9 cellular contexts compared by ENCODE assay signal in the genomic region with DNA sequence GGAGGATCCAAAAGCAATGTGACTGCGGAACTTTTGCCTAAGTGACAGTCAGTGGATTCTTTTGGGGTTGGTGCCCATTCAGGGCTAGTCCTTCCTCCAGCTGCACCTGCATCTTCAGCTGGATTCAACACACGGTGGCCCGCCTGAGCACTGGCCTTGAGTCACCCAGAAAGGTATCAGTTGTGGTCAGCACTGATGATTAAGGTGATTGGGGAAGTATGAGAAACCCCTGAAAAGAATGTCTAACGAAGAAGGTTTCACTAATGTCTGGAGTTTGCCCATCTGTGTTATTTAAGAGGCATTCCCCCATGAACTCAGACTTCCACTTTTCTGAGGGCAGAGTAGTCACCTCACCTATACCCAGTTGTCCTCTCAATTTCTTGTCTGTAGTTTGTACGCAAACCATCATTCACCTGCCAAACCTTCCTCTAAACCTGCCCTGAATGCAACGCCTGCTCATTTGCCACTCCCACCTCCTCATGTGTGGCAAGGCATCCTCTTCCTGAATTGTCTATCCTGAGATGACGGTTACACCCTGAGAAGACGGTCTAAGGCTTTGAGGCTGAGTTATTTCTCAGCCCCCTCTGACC.
DNase-seq lines count a peak whose midpoint lies in the region; ATAC-seq and TF ChIP-seq lines count a peak whose summit lies in the region.
"Had no signal": no experiment of that assay in that cellular context is flagged by ENCODE, and none has a peak within 500 bp of the region (broad histone marks: within the 10 kb centered on the region; RNA-seq: fewer than 3 reads in every experiment).

No MANE protein-coding gene starts in this region.

- no peak overlapping the region for H3K4me3 ChIP-seq in GM12864 (ENCODE audit: low read depth, low read length)

- H3K4me1 Mint-ChIP-seq in activated naive CD8-positive, alpha-beta T cell treated with anti-CD3 and anti-CD28 coated beads, Interleukin-2, amount 50 U/mL, for 24 hours = peaks cover 99% of the 10 kb centered on the region

- H3K4me3 Mint-ChIP-seq in activated naive CD8-positive, alpha-beta T cell treated with anti-CD3 and anti-CD28 coated beads, Interleukin-2, amount 50 U/mL, for 24 hours = peak overlapping the region; percentile 55

- peak overlapping the region; percentile 88 for H3K27ac Mint-ChIP-seq in activated naive CD8-positive, alpha-beta T cell treated with anti-CD3 and anti-CD28 coated beads, Interleukin-2, amount 50 U/mL, for 24 hours

- H3K27ac ChIP-seq in RWPE1 = no peak overlapping the region

- TF ChIP-seq CTCF in GM12864 (IDR thresholded peaks at IDR 0.05; ENCODE audit: low read depth, low read length, missing control alignments) = no peak
- no peak for TF ChIP-seq CTCF in RWPE1 (conservative IDR thresholded peaks at IDR 0.05; ENCODE audit: low read depth)

- H3K27me3 Mint-ChIP-seq in activated naive CD8-positive, alpha-beta T cell treated with anti-CD3 and anti-CD28 coated beads, Interleukin-2, amount 50 U/mL, for 24 hours = peaks cover 1% of the 10 kb centered on the region

- peak; percentile 60 for DNase-seq in GM12864 (ENCODE audit: low read depth)
- peak; percentile 60 for DNase-seq in activated naive CD8-positive, alpha-beta T cell treated with anti-CD3 and anti-CD28 coated beads, Interleukin-2, amount 50 U/mL, for 24 hours
- no peak for DNase-seq in NCI-H1930 (lab: John Stamatoyannopoulos, UW)
- no peak for DNase-seq in superior temporal gyrus (ENCODE audit: extremely low spot score)
- DNase-seq in NCI-H2227 (lab: John Stamatoyannopoulos, UW; ENCODE audit: unreplicated experiment) = no peak
- no peak for DNase-seq in RWPE1 (ENCODE audit: low spot score)
- DNase-seq: PC-3 had no signal

- peaks cover 6% of the 10 kb centered on the region for H3K36me3 Mint-ChIP-seq in activated naive CD8-positive, alpha-beta T cell treated with anti-CD3 and anti-CD28 coated beads, Interleukin-2, amount 50 U/mL, for 24 hours (ENCODE audit: low read depth)

- peak; percentile 34 for ATAC-seq in GM21390 (IDR thresholded peaks at IDR 0.05; ENCODE audit: unreplicated experiment)
- peak; percentile 25 for ATAC-seq in HG03558 (IDR thresholded peaks at IDR 0.05; ENCODE audit: extremely low read depth, unreplicated experiment)
- ATAC-seq in activated naive CD8-positive, alpha-beta T cell treated with anti-CD3 and anti-CD28 coated beads, Interleukin-2, amount 50 U/mL, for 24 hours = peak; percentile 18
- ATAC-seq: PC-3 had no signal

- POLR2A ChIA-PET in RWPE1 (lab: Yijun Ruan, JAX; ENCODE audit: low non-redundant PET) = no interaction called here

- CTCF ChIA-PET in RWPE1 (lab: Yijun Ruan, JAX) = no interaction called here

- no peaks in the 10 kb centered on the region for H3K9me3 Mint-ChIP-seq in activated naive CD8-positive, alpha-beta T cell treated with anti-CD3 and anti-CD28 coated beads, Interleukin-2, amount 50 U/mL, for 24 hours

Comparison
In these comparisons a context has a peak if more than half of its experiments do, and no peak if none do; other contexts are left out.
1. DNase-seq: peak in GM12864 (single experiment) and activated naive CD8-positive, alpha-beta T cell treated with anti-CD3 and anti-CD28 coated beads, Interleukin-2, amount 50 U/mL, for 24 hours (single experiment); none in NCI-H1930 (0 of 2), superior temporal gyrus (single experiment), NCI-H2227 (single experiment) and RWPE1 (single experiment).
2. Peak in every context shown above with its lines, with median percentiles within 50 percentile points of each other: ATAC-seq.